In genomic region chr20:17647391-17648305, GRCh38 we compare ENCODE assay signal across 1 cellular context.
TF ChIP-seq lines count a peak whose summit lies in the region.

No MANE protein-coding gene starts in this region.

TF ChIP-seq in WTC11, 78 proteins besides CTCF, POLR2A, EP300 and RAD21 (continued from another document):
- TF ChIP-seq PRDM15 (CRISPR knock-in tag; IDR thresholded peaks at IDR 0.05) (no peak), SP1 (CRISPR knock-in tag; conservative IDR thresholded peaks at IDR 0.05) (no peak), KAT7 (CRISPR knock-in tag; IDR thresholded peaks at IDR 0.05; ENCODE audit: borderline replicate concordance) (no peak), SMAD4 (CRISPR knock-in tag; IDR thresholded peaks at IDR 0.05) (no peak), ZBTB21 (CRISPR knock-in tag; IDR thresholded peaks at IDR 0.05; ENCODE audit: borderline replicate concordance) (no peak), ZNF121 (CRISPR knock-in tag; IDR thresholded peaks at IDR 0.05) (no peak)
TF ChIP-seq in WTC11: peak in this region for 0.
